1 cellular context compared by ENCODE assay signal in the genomic region with DNA sequence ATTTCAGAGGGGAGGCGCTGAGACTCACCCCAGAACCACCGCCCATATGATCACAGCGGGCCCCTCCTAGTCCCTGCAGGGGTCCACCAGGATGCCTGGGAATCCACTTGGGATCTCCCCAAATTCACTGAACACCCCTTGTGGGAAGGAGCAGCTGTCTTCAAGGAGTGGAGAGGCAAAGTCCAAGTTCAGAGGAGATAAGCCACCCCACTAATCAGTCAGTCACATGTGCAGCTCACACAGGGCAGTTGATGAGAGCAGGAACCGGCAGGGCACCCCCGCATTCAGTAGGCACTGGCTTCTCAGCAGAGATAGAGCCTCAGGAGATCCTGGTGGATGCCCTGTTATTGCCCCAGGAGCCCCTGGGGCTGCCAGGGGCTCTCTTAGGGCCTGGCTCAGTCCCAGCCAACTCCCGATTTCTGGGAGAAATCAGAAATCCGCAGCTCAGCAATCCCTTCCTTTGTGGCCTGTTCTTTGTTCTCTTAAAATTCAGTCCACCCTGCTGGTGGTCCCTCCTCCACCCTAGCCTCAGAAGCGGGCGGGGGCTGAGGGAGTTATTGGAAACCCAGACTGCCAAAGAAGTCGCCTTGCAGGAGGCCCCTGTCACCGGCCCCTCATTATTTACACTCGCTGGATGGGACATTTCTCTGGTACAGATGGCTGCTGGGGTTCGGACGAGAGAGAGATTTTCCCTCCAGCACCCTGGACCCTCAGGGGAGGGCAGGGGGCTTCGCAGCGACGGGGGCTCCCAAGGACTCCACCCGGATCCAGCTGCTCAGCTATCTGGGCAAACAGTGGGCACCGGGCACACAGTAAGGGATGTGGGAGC.
TF ChIP-seq lines count a peak whose summit lies in the region.

No MANE protein-coding gene starts in this region.

TF ChIP-seq in K562, 482 proteins besides CTCF, POLR2A, EP300 and RAD21 (continued from another document and continues in another):
- TF ChIP-seq, protein P1, sequence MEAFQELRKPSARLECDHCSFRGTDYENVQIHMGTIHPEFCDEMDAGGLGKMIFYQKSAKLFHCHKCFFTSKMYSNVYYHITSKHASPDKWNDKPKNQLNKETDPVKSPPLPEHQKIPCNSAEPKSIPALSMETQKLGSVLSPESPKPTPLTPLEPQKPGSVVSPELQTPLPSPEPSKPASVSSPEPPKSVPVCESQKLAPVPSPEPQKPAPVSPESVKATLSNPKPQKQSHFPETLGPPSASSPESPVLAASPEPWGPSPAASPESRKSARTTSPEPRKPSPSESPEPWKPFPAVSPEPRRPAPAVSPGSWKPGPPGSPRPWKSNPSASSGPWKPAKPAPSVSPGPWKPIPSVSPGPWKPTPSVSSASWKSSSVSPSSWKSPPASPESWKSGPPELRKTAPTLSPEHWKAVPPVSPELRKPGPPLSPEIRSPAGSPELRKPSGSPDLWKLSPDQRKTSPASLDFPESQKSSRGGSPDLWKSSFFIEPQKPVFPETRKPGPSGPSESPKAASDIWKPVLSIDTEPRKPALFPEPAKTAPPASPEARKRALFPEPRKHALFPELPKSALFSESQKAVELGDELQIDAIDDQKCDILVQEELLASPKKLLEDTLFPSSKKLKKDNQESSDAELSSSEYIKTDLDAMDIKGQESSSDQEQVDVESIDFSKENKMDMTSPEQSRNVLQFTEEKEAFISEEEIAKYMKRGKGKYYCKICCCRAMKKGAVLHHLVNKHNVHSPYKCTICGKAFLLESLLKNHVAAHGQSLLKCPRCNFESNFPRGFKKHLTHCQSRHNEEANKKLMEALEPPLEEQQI (IDR thresholded peaks at IDR 0.05) = no peak
- TF ChIP-seq, protein P2, sequence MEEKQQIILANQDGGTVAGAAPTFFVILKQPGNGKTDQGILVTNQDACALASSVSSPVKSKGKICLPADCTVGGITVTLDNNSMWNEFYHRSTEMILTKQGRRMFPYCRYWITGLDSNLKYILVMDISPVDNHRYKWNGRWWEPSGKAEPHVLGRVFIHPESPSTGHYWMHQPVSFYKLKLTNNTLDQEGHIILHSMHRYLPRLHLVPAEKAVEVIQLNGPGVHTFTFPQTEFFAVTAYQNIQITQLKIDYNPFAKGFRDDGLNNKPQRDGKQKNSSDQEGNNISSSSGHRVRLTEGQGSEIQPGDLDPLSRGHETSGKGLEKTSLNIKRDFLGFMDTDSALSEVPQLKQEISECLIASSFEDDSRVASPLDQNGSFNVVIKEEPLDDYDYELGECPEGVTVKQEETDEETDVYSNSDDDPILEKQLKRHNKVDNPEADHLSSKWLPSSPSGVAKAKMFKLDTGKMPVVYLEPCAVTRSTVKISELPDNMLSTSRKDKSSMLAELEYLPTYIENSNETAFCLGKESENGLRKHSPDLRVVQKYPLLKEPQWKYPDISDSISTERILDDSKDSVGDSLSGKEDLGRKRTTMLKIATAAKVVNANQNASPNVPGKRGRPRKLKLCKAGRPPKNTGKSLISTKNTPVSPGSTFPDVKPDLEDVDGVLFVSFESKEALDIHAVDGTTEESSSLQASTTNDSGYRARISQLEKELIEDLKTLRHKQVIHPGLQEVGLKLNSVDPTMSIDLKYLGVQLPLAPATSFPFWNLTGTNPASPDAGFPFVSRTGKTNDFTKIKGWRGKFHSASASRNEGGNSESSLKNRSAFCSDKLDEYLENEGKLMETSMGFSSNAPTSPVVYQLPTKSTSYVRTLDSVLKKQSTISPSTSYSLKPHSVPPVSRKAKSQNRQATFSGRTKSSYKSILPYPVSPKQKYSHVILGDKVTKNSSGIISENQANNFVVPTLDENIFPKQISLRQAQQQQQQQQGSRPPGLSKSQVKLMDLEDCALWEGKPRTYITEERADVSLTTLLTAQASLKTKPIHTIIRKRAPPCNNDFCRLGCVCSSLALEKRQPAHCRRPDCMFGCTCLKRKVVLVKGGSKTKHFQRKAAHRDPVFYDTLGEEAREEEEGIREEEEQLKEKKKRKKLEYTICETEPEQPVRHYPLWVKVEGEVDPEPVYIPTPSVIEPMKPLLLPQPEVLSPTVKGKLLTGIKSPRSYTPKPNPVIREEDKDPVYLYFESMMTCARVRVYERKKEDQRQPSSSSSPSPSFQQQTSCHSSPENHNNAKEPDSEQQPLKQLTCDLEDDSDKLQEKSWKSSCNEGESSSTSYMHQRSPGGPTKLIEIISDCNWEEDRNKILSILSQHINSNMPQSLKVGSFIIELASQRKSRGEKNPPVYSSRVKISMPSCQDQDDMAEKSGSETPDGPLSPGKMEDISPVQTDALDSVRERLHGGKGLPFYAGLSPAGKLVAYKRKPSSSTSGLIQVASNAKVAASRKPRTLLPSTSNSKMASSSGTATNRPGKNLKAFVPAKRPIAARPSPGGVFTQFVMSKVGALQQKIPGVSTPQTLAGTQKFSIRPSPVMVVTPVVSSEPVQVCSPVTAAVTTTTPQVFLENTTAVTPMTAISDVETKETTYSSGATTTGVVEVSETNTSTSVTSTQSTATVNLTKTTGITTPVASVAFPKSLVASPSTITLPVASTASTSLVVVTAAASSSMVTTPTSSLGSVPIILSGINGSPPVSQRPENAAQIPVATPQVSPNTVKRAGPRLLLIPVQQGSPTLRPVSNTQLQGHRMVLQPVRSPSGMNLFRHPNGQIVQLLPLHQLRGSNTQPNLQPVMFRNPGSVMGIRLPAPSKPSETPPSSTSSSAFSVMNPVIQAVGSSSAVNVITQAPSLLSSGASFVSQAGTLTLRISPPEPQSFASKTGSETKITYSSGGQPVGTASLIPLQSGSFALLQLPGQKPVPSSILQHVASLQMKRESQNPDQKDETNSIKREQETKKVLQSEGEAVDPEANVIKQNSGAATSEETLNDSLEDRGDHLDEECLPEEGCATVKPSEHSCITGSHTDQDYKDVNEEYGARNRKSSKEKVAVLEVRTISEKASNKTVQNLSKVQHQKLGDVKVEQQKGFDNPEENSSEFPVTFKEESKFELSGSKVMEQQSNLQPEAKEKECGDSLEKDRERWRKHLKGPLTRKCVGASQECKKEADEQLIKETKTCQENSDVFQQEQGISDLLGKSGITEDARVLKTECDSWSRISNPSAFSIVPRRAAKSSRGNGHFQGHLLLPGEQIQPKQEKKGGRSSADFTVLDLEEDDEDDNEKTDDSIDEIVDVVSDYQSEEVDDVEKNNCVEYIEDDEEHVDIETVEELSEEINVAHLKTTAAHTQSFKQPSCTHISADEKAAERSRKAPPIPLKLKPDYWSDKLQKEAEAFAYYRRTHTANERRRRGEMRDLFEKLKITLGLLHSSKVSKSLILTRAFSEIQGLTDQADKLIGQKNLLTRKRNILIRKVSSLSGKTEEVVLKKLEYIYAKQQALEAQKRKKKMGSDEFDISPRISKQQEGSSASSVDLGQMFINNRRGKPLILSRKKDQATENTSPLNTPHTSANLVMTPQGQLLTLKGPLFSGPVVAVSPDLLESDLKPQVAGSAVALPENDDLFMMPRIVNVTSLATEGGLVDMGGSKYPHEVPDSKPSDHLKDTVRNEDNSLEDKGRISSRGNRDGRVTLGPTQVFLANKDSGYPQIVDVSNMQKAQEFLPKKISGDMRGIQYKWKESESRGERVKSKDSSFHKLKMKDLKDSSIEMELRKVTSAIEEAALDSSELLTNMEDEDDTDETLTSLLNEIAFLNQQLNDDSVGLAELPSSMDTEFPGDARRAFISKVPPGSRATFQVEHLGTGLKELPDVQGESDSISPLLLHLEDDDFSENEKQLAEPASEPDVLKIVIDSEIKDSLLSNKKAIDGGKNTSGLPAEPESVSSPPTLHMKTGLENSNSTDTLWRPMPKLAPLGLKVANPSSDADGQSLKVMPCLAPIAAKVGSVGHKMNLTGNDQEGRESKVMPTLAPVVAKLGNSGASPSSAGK (IDR thresholded peaks at IDR 0.05) = peak; percentile 51; the same call in 1 of the 2 replicates
- TF ChIP-seq HNRNPL (IDR thresholded peaks at IDR 0.05; ENCODE audit: low read depth, low read length) (no peak), LARP7 (IDR thresholded peaks at IDR 0.05) (no peak), ZFX (CRISPR knock-in tag; IDR thresholded peaks at IDR 0.05) (peak; percentile 24; the same call in 1 of the 2 replicates), PHF20 (IDR thresholded peaks at IDR 0.05; ENCODE audit: partially characterized antibody) (no peak), STAG1 (CRISPR knock-in tag; IDR thresholded peaks at IDR 0.05; ENCODE audit: borderline replicate concordance) (no peak), SMAD4 (CRISPR knock-in tag; conservative IDR thresholded peaks at IDR 0.05) (peak; percentile 53; the same call in 1 of the 2 replicates), ZNF644 (tag; IDR thresholded peaks at IDR 0.05; ENCODE audit: low read depth) (0 out of 2 replicates have a peak, but pooled peaks have one; percentile 42), TEAD1 (CRISPR knock-in tag; IDR thresholded peaks at IDR 0.05) (0 out of 4 replicates have a peak, but pooled peaks of 1 of the 2 experiments have one; percentile 23), RCOR1 (IDR thresholded peaks at IDR 0.05; ENCODE audit: borderline replicate concordance in 1 of 2, low read depth in 2 of 2, low read length in 2 of 2) (peak in 1 of 2 experiments; percentile 42; a peak in 2 of 4 replicates)
- TF ChIP-seq, protein P3, sequence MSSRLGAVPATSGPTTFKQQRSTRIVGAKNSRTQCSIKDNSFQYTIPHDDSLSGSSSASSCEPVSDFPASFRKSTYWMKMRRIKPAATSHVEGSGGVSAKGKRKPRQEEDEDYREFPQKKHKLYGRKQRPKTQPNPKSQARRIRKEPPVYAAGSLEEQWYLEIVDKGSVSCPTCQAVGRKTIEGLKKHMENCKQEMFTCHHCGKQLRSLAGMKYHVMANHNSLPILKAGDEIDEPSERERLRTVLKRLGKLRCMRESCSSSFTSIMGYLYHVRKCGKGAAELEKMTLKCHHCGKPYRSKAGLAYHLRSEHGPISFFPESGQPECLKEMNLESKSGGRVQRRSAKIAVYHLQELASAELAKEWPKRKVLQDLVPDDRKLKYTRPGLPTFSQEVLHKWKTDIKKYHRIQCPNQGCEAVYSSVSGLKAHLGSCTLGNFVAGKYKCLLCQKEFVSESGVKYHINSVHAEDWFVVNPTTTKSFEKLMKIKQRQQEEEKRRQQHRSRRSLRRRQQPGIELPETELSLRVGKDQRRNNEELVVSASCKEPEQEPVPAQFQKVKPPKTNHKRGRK (tag; IDR thresholded peaks at IDR 0.05) = no peak
- TF ChIP-seq, protein P4, sequence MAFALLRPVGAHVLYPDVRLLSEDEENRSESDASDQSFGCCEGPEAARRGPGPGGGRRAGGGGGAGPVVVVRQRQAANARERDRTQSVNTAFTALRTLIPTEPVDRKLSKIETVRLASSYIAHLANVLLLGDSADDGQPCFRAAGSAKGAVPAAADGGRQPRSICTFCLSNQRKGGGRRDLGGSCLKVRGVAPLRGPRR (CRISPR knock-in tag; IDR thresholded peaks at IDR 0.05) = no peak
- TF ChIP-seq, protein P5, sequence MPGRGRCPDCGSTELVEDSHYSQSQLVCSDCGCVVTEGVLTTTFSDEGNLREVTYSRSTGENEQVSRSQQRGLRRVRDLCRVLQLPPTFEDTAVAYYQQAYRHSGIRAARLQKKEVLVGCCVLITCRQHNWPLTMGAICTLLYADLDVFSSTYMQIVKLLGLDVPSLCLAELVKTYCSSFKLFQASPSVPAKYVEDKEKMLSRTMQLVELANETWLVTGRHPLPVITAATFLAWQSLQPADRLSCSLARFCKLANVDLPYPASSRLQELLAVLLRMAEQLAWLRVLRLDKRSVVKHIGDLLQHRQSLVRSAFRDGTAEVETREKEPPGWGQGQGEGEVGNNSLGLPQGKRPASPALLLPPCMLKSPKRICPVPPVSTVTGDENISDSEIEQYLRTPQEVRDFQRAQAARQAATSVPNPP (IDR thresholded peaks at IDR 0.05; ENCODE audit: borderline replicate concordance, insufficient read depth, insufficient read length) = no peak
- TF ChIP-seq, protein P6, sequence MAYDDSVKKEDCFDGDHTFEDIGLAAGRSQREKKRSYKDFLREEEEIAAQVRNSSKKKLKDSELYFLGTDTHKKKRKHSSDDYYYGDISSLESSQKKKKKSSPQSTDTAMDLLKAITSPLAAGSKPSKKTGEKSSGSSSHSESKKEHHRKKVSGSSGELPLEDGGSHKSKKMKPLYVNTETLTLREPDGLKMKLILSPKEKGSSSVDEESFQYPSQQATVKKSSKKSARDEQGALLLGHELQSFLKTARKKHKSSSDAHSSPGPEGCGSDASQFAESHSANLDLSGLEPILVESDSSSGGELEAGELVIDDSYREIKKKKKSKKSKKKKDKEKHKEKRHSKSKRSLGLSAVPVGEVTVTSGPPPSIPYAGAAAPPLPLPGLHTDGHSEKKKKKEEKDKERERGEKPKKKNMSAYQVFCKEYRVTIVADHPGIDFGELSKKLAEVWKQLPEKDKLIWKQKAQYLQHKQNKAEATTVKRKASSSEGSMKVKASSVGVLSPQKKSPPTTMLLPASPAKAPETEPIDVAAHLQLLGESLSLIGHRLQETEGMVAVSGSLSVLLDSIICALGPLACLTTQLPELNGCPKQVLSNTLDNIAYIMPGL (CRISPR knock-in tag; IDR thresholded peaks at IDR 0.05) = no peak
- TF ChIP-seq, protein P7, sequence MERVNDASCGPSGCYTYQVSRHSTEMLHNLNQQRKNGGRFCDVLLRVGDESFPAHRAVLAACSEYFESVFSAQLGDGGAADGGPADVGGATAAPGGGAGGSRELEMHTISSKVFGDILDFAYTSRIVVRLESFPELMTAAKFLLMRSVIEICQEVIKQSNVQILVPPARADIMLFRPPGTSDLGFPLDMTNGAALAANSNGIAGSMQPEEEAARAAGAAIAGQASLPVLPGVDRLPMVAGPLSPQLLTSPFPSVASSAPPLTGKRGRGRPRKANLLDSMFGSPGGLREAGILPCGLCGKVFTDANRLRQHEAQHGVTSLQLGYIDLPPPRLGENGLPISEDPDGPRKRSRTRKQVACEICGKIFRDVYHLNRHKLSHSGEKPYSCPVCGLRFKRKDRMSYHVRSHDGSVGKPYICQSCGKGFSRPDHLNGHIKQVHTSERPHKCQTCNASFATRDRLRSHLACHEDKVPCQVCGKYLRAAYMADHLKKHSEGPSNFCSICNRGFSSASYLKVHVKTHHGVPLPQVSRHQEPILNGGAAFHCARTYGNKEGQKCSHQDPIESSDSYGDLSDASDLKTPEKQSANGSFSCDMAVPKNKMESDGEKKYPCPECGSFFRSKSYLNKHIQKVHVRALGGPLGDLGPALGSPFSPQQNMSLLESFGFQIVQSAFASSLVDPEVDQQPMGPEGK (CRISPR knock-in tag; IDR thresholded peaks at IDR 0.05; ENCODE audit: borderline replicate concordance) = no peak
- TF ChIP-seq, protein P8, sequence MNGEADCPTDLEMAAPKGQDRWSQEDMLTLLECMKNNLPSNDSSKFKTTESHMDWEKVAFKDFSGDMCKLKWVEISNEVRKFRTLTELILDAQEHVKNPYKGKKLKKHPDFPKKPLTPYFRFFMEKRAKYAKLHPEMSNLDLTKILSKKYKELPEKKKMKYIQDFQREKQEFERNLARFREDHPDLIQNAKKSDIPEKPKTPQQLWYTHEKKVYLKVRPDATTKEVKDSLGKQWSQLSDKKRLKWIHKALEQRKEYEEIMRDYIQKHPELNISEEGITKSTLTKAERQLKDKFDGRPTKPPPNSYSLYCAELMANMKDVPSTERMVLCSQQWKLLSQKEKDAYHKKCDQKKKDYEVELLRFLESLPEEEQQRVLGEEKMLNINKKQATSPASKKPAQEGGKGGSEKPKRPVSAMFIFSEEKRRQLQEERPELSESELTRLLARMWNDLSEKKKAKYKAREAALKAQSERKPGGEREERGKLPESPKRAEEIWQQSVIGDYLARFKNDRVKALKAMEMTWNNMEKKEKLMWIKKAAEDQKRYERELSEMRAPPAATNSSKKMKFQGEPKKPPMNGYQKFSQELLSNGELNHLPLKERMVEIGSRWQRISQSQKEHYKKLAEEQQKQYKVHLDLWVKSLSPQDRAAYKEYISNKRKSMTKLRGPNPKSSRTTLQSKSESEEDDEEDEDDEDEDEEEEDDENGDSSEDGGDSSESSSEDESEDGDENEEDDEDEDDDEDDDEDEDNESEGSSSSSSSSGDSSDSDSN (IDR thresholded peaks at IDR 0.05; ENCODE audit: borderline replicate concordance in 1 of 2, low read depth in 2 of 2, low read length in 2 of 2) = no peak; a peak in 1 of 4 replicates
- TF ChIP-seq, protein P9, sequence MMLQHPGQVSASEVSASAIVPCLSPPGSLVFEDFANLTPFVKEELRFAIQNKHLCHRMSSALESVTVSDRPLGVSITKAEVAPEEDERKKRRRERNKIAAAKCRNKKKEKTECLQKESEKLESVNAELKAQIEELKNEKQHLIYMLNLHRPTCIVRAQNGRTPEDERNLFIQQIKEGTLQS (IDR thresholded peaks at IDR 0.05) = no peak
- TF ChIP-seq, protein P9 (CRISPR knock-in tag; conservative IDR thresholded peaks at IDR 0.05) = no peak
